Comparison of ENCODE assay signal across 2 cellular contexts in the genomic region with DNA sequence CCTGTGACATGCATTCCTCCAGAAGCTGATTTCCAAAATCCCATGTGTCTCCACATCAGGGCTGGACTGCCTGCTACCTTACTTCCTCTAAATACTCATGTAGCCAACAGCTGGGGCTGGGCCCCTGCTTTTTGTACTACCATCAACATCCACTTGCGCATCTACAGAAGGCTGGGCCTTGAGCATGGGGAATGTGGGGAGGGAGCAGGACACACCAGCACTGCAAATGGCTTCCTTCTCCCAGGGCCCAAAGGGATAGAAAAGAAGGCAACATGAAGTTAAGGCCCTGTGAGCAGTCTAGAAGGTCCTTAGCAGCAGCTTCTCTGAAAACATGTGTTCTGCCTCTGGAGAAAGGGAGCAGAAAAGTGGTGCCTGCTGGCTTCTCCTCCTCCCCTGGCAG.
TF ChIP-seq lines count a peak whose summit lies in the region.

No MANE protein-coding gene starts in this region.

TF ChIP-seq in GM23338, 12 proteins besides CTCF, POLR2A, EP300 and RAD21:
- TF ChIP-seq STAT1 (IDR thresholded peaks at IDR 0.05; ENCODE audit: unreplicated experiment) (no peak), ZNF114 (CRISPR knock-in tag; IDR thresholded peaks at IDR 0.05) (no peak), ZNF331 (CRISPR knock-in tag; IDR thresholded peaks at IDR 0.05; ENCODE audit: low read depth) (no peak), JUNB (IDR thresholded peaks at IDR 0.05; ENCODE audit: unreplicated experiment) (no peak), NANOG (IDR thresholded peaks at IDR 0.05; ENCODE audit: borderline replicate concordance) (no peak), CREB1 (CRISPR knock-in tag; IDR thresholded peaks at IDR 0.05; ENCODE audit: low read depth) (no peak)
- TF ChIP-seq, protein P1, sequence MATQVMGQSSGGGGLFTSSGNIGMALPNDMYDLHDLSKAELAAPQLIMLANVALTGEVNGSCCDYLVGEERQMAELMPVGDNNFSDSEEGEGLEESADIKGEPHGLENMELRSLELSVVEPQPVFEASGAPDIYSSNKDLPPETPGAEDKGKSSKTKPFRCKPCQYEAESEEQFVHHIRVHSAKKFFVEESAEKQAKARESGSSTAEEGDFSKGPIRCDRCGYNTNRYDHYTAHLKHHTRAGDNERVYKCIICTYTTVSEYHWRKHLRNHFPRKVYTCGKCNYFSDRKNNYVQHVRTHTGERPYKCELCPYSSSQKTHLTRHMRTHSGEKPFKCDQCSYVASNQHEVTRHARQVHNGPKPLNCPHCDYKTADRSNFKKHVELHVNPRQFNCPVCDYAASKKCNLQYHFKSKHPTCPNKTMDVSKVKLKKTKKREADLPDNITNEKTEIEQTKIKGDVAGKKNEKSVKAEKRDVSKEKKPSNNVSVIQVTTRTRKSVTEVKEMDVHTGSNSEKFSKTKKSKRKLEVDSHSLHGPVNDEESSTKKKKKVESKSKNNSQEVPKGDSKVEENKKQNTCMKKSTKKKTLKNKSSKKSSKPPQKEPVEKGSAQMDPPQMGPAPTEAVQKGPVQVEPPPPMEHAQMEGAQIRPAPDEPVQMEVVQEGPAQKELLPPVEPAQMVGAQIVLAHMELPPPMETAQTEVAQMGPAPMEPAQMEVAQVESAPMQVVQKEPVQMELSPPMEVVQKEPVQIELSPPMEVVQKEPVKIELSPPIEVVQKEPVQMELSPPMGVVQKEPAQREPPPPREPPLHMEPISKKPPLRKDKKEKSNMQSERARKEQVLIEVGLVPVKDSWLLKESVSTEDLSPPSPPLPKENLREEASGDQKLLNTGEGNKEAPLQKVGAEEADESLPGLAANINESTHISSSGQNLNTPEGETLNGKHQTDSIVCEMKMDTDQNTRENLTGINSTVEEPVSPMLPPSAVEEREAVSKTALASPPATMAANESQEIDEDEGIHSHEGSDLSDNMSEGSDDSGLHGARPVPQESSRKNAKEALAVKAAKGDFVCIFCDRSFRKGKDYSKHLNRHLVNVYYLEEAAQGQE (IDR thresholded peaks at IDR 0.05; ENCODE audit: unreplicated experiment): no peak
- TF ChIP-seq, protein P2, sequence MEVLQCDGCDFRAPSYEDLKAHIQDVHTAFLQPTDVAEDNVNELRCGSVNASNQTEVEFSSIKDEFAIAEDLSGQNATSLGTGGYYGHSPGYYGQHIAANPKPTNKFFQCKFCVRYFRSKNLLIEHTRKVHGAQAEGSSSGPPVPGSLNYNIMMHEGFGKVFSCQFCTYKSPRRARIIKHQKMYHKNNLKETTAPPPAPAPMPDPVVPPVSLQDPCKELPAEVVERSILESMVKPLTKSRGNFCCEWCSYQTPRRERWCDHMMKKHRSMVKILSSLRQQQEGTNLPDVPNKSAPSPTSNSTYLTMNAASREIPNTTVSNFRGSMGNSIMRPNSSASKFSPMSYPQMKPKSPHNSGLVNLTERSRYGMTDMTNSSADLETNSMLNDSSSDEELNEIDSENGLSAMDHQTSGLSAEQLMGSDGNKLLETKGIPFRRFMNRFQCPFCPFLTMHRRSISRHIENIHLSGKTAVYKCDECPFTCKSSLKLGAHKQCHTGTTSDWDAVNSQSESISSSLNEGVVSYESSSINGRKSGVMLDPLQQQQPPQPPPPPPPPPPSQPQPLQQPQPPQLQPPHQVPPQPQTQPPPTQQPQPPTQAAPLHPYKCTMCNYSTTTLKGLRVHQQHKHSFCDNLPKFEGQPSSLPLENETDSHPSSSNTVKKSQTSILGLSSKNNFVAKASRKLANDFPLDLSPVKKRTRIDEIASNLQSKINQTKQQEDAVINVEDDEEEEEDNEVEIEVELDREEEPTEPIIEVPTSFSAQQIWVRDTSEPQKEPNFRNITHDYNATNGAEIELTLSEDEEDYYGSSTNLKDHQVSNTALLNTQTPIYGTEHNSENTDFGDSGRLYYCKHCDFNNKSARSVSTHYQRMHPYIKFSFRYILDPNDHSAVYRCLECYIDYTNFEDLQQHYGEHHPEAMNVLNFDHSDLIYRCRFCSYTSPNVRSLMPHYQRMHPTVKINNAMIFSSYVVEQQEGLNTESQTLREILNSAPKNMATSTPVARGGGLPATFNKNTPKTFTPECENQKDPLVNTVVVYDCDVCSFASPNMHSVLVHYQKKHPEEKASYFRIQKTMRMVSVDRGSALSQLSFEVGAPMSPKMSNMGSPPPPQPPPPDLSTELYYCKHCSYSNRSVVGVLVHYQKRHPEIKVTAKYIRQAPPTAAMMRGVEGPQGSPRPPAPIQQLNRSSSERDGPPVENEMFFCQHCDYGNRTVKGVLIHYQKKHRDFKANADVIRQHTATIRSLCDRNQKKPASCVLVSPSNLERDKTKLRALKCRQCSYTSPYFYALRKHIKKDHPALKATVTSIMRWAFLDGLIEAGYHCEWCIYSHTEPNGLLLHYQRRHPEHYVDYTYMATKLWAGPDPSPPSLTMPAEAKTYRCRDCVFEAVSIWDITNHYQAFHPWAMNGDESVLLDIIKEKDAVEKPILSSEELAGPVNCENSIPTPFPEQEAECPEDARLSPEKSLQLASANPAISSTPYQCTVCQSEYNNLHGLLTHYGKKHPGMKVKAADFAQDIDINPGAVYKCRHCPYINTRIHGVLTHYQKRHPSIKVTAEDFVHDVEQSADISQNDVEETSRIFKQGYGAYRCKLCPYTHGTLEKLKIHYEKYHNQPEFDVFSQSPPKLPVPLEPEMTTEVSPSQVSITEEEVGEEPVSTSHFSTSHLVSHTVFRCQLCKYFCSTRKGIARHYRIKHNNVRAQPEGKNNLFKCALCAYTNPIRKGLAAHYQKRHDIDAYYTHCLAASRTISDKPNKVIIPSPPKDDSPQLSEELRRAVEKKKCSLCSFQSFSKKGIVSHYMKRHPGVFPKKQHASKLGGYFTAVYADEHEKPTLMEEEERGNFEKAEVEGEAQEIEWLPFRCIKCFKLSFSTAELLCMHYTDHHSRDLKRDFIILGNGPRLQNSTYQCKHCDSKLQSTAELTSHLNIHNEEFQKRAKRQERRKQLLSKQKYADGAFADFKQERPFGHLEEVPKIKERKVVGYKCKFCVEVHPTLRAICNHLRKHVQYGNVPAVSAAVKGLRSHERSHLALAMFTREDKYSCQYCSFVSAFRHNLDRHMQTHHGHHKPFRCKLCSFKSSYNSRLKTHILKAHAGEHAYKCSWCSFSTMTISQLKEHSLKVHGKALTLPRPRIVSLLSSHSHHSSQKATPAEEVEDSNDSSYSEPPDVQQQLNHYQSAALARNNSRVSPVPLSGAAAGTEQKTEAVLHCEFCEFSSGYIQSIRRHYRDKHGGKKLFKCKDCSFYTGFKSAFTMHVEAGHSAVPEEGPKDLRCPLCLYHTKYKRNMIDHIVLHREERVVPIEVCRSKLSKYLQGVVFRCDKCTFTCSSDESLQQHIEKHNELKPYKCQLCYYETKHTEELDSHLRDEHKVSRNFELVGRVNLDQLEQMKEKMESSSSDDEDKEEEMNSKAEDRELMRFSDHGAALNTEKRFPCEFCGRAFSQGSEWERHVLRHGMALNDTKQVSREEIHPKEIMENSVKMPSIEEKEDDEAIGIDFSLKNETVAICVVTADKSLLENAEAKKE (CRISPR knock-in tag; IDR thresholded peaks at IDR 0.05): no peak
- TF ChIP-seq, protein P3, sequence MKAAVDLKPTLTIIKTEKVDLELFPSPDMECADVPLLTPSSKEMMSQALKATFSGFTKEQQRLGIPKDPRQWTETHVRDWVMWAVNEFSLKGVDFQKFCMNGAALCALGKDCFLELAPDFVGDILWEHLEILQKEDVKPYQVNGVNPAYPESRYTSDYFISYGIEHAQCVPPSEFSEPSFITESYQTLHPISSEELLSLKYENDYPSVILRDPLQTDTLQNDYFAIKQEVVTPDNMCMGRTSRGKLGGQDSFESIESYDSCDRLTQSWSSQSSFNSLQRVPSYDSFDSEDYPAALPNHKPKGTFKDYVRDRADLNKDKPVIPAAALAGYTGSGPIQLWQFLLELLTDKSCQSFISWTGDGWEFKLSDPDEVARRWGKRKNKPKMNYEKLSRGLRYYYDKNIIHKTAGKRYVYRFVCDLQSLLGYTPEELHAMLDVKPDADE (IDR thresholded peaks at IDR 0.05): no peak

TF ChIP-seq in K562, 482 proteins besides CTCF, POLR2A, EP300 and RAD21:
- TF ChIP-seq POLR2AphosphoS5 (IDR thresholded peaks at IDR 0.05; ENCODE audit: control insufficient read depth, insufficient read depth, low read depth, low read length) (peak; percentile 8), KAT8 (IDR thresholded peaks at IDR 0.05; ENCODE audit: low read depth) (no peak), STAG1 (CRISPR knock-in tag; IDR thresholded peaks at IDR 0.05; ENCODE audit: borderline replicate concordance) (0 out of 2 replicates have a peak, but pooled peaks have one; percentile 14), RBM22 (IDR thresholded peaks at IDR 0.05; ENCODE audit: low read depth, low read length, poor library complexity, severe bottlenecking) (peak; percentile 7), ASH1L (IDR thresholded peaks at IDR 0.05; ENCODE audit: borderline replicate concordance, low read depth, partially characterized antibody) (no peak), ZNF3 (CRISPR knock-in tag; IDR thresholded peaks at IDR 0.05) (no peak), NRF1 (conservative IDR thresholded peaks at IDR 0.05 in 1 of 2, IDR thresholded peaks at IDR 0.05 in 1 of 2) (no peak), ILK (tag; IDR thresholded peaks at IDR 0.05; ENCODE audit: borderline replicate concordance, low read depth) (no peak), HDAC6 (IDR thresholded peaks at IDR 0.05; ENCODE audit: low read depth, low read length) (no peak), NCOA6 (IDR thresholded peaks at IDR 0.05) (no peak), WHSC1 (IDR thresholded peaks at IDR 0.05; ENCODE audit: low read length) (no peak), NR2F6 (CRISPR knock-in tag; IDR thresholded peaks at IDR 0.05) (no peak), MYNN (IDR thresholded peaks at IDR 0.05) (no peak), MYNN (CRISPR knock-in tag; IDR thresholded peaks at IDR 0.05) (no peak), ZNF668 (CRISPR knock-in tag; IDR thresholded peaks at IDR 0.05) (no peak)
- TF ChIP-seq, protein P4, sequence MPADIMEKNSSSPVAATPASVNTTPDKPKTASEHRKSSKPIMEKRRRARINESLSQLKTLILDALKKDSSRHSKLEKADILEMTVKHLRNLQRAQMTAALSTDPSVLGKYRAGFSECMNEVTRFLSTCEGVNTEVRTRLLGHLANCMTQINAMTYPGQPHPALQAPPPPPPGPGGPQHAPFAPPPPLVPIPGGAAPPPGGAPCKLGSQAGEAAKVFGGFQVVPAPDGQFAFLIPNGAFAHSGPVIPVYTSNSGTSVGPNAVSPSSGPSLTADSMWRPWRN (IDR thresholded peaks at IDR 0.05; ENCODE audit: low read depth): no peak
- TF ChIP-seq, protein P5, sequence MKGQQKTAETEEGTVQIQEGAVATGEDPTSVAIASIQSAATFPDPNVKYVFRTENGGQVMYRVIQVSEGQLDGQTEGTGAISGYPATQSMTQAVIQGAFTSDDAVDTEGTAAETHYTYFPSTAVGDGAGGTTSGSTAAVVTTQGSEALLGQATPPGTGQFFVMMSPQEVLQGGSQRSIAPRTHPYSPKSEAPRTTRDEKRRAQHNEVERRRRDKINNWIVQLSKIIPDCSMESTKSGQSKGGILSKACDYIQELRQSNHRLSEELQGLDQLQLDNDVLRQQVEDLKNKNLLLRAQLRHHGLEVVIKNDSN (CRISPR knock-in tag; IDR thresholded peaks at IDR 0.05): no peak
- TF ChIP-seq, protein P6, sequence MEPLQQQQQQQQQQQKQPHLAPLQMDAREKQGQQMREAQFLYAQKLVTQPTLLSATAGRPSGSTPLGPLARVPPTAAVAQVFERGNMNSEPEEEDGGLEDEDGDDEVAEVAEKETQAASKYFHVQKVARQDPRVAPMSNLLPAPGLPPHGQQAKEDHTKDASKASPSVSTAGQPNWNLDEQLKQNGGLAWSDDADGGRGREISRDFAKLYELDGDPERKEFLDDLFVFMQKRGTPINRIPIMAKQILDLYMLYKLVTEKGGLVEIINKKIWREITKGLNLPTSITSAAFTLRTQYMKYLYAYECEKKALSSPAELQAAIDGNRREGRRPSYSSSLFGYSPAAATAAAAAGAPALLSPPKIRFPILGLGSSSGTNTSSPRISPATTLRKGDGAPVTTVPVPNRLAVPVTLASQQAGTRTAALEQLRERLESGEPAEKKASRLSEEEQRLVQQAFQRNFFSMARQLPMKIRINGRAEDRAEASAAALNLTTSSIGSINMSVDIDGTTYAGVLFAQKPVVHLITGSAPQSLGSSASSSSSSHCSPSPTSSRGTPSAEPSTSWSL (CRISPR knock-in tag; IDR thresholded peaks at IDR 0.05; ENCODE audit: borderline replicate concordance): no peak
TF ChIP-seq in K562: peak in this region for 3.
